Comparison of ENCODE assay signal across 10 cellular contexts in genomic region chr19:41999071-41999877, GRCh38. TPM values are rescaled to one million over a fixed set of nuclear protein-coding genes. Genes with fewer than 3 reads are reported as not detected.
A peak's percentile ranks its signal among the peaks of the same experiment; 100 is the strongest.
DNase-seq lines count a peak whose midpoint lies in the region; ATAC-seq and TF ChIP-seq lines count a peak whose summit lies in the region.
"Had no signal": no experiment of that assay in that cellular context is flagged by ENCODE, and none has a peak within 500 bp of the region (broad histone marks: within the 10 kb centered on the region; RNA-seq: fewer than 3 reads in every experiment).

No MANE protein-coding gene starts in this region.

- H3K4me3 ChIP-seq in parathyroid adenoma (ENCODE audit: low read depth, low read length) (no peak overlapping the region), uterus (no peak overlapping the region)
- H3K4me3 ChIP-seq: SJCRH30, tibial nerve had no signal

- no peaks in the 10 kb centered on the region for H3K79me2 ChIP-seq in parathyroid adenoma

- H3K4me2 ChIP-seq in parathyroid adenoma (ENCODE audit: low read length): no peak overlapping the region

- H3K4me3 Mint-ChIP-seq in activated naive CD4-positive, alpha-beta T cell treated with anti-CD3 and anti-CD28 coated beads for 36 hours: no peak overlapping the region

- no peak overlapping the region for H3K9ac ChIP-seq in parathyroid adenoma

- no peaks in the 10 kb centered on the region for H3K36me3 ChIP-seq in parathyroid adenoma (ENCODE audit: control insufficient read depth, insufficient read depth, low read length)
- H3K36me3 ChIP-seq in uterus: no peaks in the 10 kb centered on the region
- H3K36me3 ChIP-seq: SJCRH30 had no signal

- H3K27me3 ChIP-seq in parathyroid adenoma (ENCODE audit: control insufficient read depth, insufficient read depth, low read length) (no peaks in the 10 kb centered on the region), uterus (peaks cover 10 to 12% of the 10 kb centered on the region in 2 donors)
- H3K27me3 ChIP-seq: SJCRH30 had no signal

- CTCF ChIA-PET in activated naive CD4-positive, alpha-beta T cell treated with anti-CD3 and anti-CD28 coated beads for 36 hours (lab: Charles Lee): interaction anchor here (0.5 to 0.7 kb wide), 4 partner anchors 11 to 159 kb away, joined by 3 read pairs; no protein-coding TSS in a partner anchor

- TF ChIP-seq CTCF in parathyroid adenoma (IDR thresholded peaks at IDR 0.05) (no peak), uterus (IDR thresholded peaks at IDR 0.05) (no peak)

- H2AFZ ChIP-seq in parathyroid adenoma: peak overlapping the region; percentile 7

- no peaks in the 10 kb centered on the region for H3K9me3 Mint-ChIP-seq in activated naive CD4-positive, alpha-beta T cell treated with anti-CD3 and anti-CD28 coated beads for 36 hours

- H3K4me1 ChIP-seq in parathyroid adenoma (peaks cover 30% of the 10 kb centered on the region), uterus (peaks cover 0 to 4% of the 10 kb centered on the region in 2 donors)
- H3K4me1 ChIP-seq: SJCRH30 had no signal

- peak overlapping the region; percentile 1 for H3K27ac ChIP-seq in cingulate gyrus (ENCODE audit: low read depth, low read length)
- H3K27ac ChIP-seq in parathyroid adenoma: peak overlapping the region; percentile 3
- H3K27ac ChIP-seq in uterus: no peak overlapping the region
- H3K27ac ChIP-seq: SJCRH30, tibial nerve had no signal

- peaks cover 63% of the 10 kb centered on the region for H3K27me3 Mint-ChIP-seq in activated naive CD4-positive, alpha-beta T cell treated with anti-CD3 and anti-CD28 coated beads for 36 hours (ENCODE audit: low read depth)

- no peaks in the 10 kb centered on the region for H3K9me3 ChIP-seq in parathyroid adenoma (ENCODE audit: control insufficient read depth, low read length)
- no peaks in the 10 kb centered on the region for H3K9me3 ChIP-seq in uterus
- H3K9me3 ChIP-seq: SJCRH30, tibial nerve had no signal

- H3K36me3 Mint-ChIP-seq in activated naive CD4-positive, alpha-beta T cell treated with anti-CD3 and anti-CD28 coated beads for 36 hours (ENCODE audit: low read depth): no peaks in the 10 kb centered on the region

- intact Hi-C loops in activated naive CD4-positive, alpha-beta T cell treated with anti-CD3 and anti-CD28 coated beads for 36 hours (cut with micrococcal nuclease): loop anchor here (5.0 kb wide), 1 partner anchor 33 kb away; no protein-coding TSS in a partner anchor
- intact Hi-C loops in uterus (cut with DNase I; ENCODE audit: low total_unique reads): no loop called here

- DNase-seq in activated naive CD4-positive, alpha-beta T cell treated with anti-CD3 and anti-CD28 coated beads, Interleukin-2, amount 50 U/mL, for 16 hours: peak; percentile 25
- no peak for DNase-seq in activated naive CD4-positive, alpha-beta T cell treated with anti-CD3 and anti-CD28 coated beads for 36 hours
- DNase-seq in NCI-H1105 (lab: John Stamatoyannopoulos, UW): peak; percentile 27
- DNase-seq in AML-193 (lab: John Stamatoyannopoulos, UW): no peak
- no peak for DNase-seq in uterus
- DNase-seq: SJCRH30 had no signal

- ATAC-seq in GM18520 (IDR thresholded peaks at IDR 0.05; ENCODE audit: unreplicated experiment): no peak

- no peak for TF ChIP-seq POLR2A in uterus (IDR thresholded peaks at IDR 0.05)

- no peak overlapping the region for H3K27ac Mint-ChIP-seq in activated naive CD4-positive, alpha-beta T cell treated with anti-CD3 and anti-CD28 coated beads for 36 hours

- peaks cover 22% of the 10 kb centered on the region for H3K4me1 Mint-ChIP-seq in activated naive CD4-positive, alpha-beta T cell treated with anti-CD3 and anti-CD28 coated beads for 36 hours (ENCODE audit: low read depth)

RNA-seq across cellular contexts. Expression of gene ATP1A3, which starts 5.2 kb away (rescaled TPM):
- total RNA-seq in activated naive CD4-positive, alpha-beta T cell treated with anti-CD3 and anti-CD28 coated beads for 36 hours: 1 to 10 TPM; 1.1 to 1.5 TPM
- total RNA-seq in uterus: under 1 TPM in 1 of 4 donors, not detected in 3; 0.55 TPM
- total RNA-seq: tibial nerve had no signal

RNA-seq across cellular contexts. Expression of gene RABAC1, which starts 40.2 kb away (rescaled TPM):
- total RNA-seq in activated naive CD4-positive, alpha-beta T cell treated with anti-CD3 and anti-CD28 coated beads for 36 hours: 10 to 100 TPM; 32.8 TPM
- 100 to 1,000 TPM in 3 of 4 donors, 10 to 100 TPM in 1; 83.0 to 223 (median 178) TPM for total RNA-seq in uterus

Comparison
In these comparisons a context has a peak if more than half of its experiments do, and no peak if none do; other contexts are left out.
1. DNase-seq: peak in activated naive CD4-positive, alpha-beta T cell treated with anti-CD3 and anti-CD28 coated beads, Interleukin-2, amount 50 U/mL, for 16 hours (single experiment) and NCI-H1105 (single experiment); none in activated naive CD4-positive, alpha-beta T cell treated with anti-CD3 and anti-CD28 coated beads for 36 hours (single experiment), AML-193 (0 of 2) and uterus (0 of 2).
2. H3K27ac ChIP-seq: peak in cingulate gyrus (single experiment) and parathyroid adenoma (single experiment); none in uterus (0 of 2).